7 cellular contexts compared by ENCODE assay signal in the genomic region with DNA sequence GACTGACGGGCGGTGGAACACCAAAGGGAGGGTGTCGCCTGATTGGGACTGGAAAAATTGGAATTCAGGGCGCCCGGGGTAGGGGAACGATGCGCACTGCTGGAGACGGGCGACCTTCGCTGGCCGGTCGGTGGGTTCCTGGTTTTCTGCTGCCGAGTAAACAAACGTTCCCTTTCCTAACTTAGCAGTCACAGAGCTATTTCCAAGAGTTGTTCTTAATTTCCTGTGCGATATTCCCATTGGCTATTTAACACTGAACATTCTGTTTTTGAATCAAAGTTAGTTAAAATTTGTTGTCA. TPM values are rescaled to one million over a fixed set of nuclear protein-coding genes. Genes with fewer than 3 reads are reported as not detected.
DNase-seq lines count a peak whose midpoint lies in the region; FAIRE-seq and TF ChIP-seq lines count a peak whose summit lies in the region.

No MANE protein-coding gene starts in this region.

- peak overlapping the region; percentile 71 for H3K4me3 ChIP-seq in OCI-LY1 (ENCODE audit: low read depth, low read length, poor library complexity, severe bottlenecking)
- peak overlapping the region; percentile 85 for H3K4me3 ChIP-seq in endodermal cell (ENCODE audit: low read length)
- H3K4me3 ChIP-seq in mucosa of stomach (ENCODE audit: low read length) = peak overlapping the region; percentile 52

- no peak for TF ChIP-seq POLR2A in GM12892 (IDR thresholded peaks at IDR 0.05; ENCODE audit: low read depth, low read length)

- 0 out of 2 replicates have a peak, but pooled peaks cover 10% of the 10 kb centered on the region for H3K79me2 ChIP-seq in OCI-LY1 (ENCODE audit: insufficient read depth, low read length)

- DNase-seq in GM12892 (ENCODE audit: insufficient read length) (peak; percentile 3), GOT3 (lab: John Stamatoyannopoulos, UW) (peak; percentile 1), endodermal cell (no peak), NCI-H446 (lab: John Stamatoyannopoulos, UW) (no peak)
- no peak for DNase-seq in activated CD8-positive, alpha-beta memory T cell treated with anti-CD3 and anti-CD28 coated beads, Interleukin-2, amount 50 U/mL, for 48 hours

- H3K4me1 ChIP-seq in OCI-LY1 (ENCODE audit: insufficient read depth, low read length, severe bottlenecking) (peaks cover 23% of the 10 kb centered on the region), endodermal cell (ENCODE audit: control insufficient read depth, insufficient read depth, low read length) (no peaks in the 10 kb centered on the region), mucosa of stomach (ENCODE audit: control insufficient read depth, insufficient read depth, low read length) (no peaks in the 10 kb centered on the region)

- peak overlapping the region; percentile 39 for H3K27ac ChIP-seq in OCI-LY1 (ENCODE audit: low read depth, low read length, poor library complexity, severe bottlenecking)
- H3K27ac ChIP-seq in endodermal cell (ENCODE audit: low read depth, low read length) = no peak overlapping the region

- H3K9me2 ChIP-seq in OCI-LY1 (ENCODE audit: low read depth, low read length) = no peaks in the 10 kb centered on the region

- TF ChIP-seq CTCF in OCI-LY1 (IDR thresholded peaks at IDR 0.05; ENCODE audit: low read length) (no peak; the same call in 1 of the 2 replicates), endodermal cell (conservative IDR thresholded peaks at IDR 0.05) (no peak)

- H3F3A ChIP-seq in OCI-LY1 (ENCODE audit: insufficient read depth, low read length) = no peaks in the 10 kb centered on the region

- H3K4me3 Mint-ChIP-seq in endodermal cell = peak overlapping the region; percentile 94

- 0 out of 2 replicates have a peak overlapping the region, but pooled peaks have one; percentile 11 for H2AFZ ChIP-seq in OCI-LY1 (ENCODE audit: low read length)

- WGBS in endodermal cell (ENCODE audit: insufficient coverage in 1 of 2, insufficient read length in 1 of 2), 2 experiments = 0% methylated on average over 14 to 15 of the region's 15 CpGs

- H3K4me2 ChIP-seq in OCI-LY1 (ENCODE audit: low read length) = peak overlapping the region; percentile 90

- peaks cover 15% of the 10 kb centered on the region for H3K4me1 Mint-ChIP-seq in endodermal cell

- H4K20me1 ChIP-seq in OCI-LY1 (ENCODE audit: insufficient read depth, low read length) = no peaks in the 10 kb centered on the region

- H3K36me3 ChIP-seq in OCI-LY1 (ENCODE audit: insufficient read depth, low read length) (peaks cover 8% of the 10 kb centered on the region; the same call in 1 of the 2 replicates), endodermal cell (ENCODE audit: control insufficient read depth, insufficient read depth, low read length) (peaks cover 25% of the 10 kb centered on the region), mucosa of stomach (ENCODE audit: control insufficient read depth, insufficient read depth, low read length) (no peaks in the 10 kb centered on the region)

- H3K27me3 Mint-ChIP-seq in endodermal cell (ENCODE audit: insufficient read depth) = no peaks in the 10 kb centered on the region

- H3K36me3 Mint-ChIP-seq in endodermal cell (ENCODE audit: low read depth) = peaks cover 19% of the 10 kb centered on the region

- H3K9me3 ChIP-seq in OCI-LY1 (ENCODE audit: low read length) (no peaks in the 10 kb centered on the region), endodermal cell (ENCODE audit: control insufficient read depth, low read length) (no peaks in the 10 kb centered on the region), mucosa of stomach (ENCODE audit: control insufficient read depth, low read length) (no peaks in the 10 kb centered on the region)

- no peaks in the 10 kb centered on the region for H3K9me3 Mint-ChIP-seq in endodermal cell

- no peak for FAIRE-seq in GM12892 (lab: Jason Lieb, UNC)

- no peaks in the 10 kb centered on the region for H3K27me3 ChIP-seq in OCI-LY1 (ENCODE audit: insufficient read depth, low read length)
- H3K27me3 ChIP-seq in endodermal cell (ENCODE audit: control insufficient read depth, insufficient read depth, low read length, poor library complexity, severe bottlenecking) = no peaks in the 10 kb centered on the region
- H3K27me3 ChIP-seq in mucosa of stomach (ENCODE audit: control insufficient read depth, insufficient read depth, low read length) = no peaks in the 10 kb centered on the region

- H3K9ac ChIP-seq in OCI-LY1 (ENCODE audit: low read length) (peak overlapping the region; percentile 78), endodermal cell (ENCODE audit: extremely low read depth, low read length, poor library complexity, severe bottlenecking) (peak overlapping the region; percentile 60), mucosa of stomach (ENCODE audit: low read length) (peak overlapping the region; percentile 45)

- H3K27ac Mint-ChIP-seq in endodermal cell = peak overlapping the region; percentile 91

RNA-seq across cellular contexts. Expression of a gene that starts 0.7 kb away (rescaled TPM):
- polyA plus RNA-seq in GM12892 (2012; ENCODE audit: missing spikeins) = 3.2 TPM
- total RNA-seq in endodermal cell = 10 to 100 TPM; 17.8 to 29.5 TPM
- polyA plus RNA-seq in endodermal cell (2013, experiment 1 of 2) = 21.0 TPM
- 22.6 TPM for polyA plus RNA-seq in endodermal cell (2013, experiment 2 of 2)

RNA-seq across cellular contexts. Expression of a gene that starts 0.8 kb away (rescaled TPM):
- not detected for polyA plus RNA-seq in GM12892 (2012; ENCODE audit: missing spikeins)
- not detected for total RNA-seq in endodermal cell
- 0.39 TPM for polyA plus RNA-seq in endodermal cell (2013, experiment 1 of 2)
- polyA plus RNA-seq in endodermal cell (2013, experiment 2 of 2) = not detected

Comparison
In these comparisons a context has a peak if more than half of its experiments do, and no peak if none do; other contexts are left out.
1. DNase-seq: peak in GM12892 (single experiment) and GOT3 (single experiment); none in endodermal cell (single experiment), NCI-H446 (0 of 2) and activated CD8-positive, alpha-beta memory T cell treated with anti-CD3 and anti-CD28 coated beads, Interleukin-2, amount 50 U/mL, for 48 hours (single experiment).
2. Peak in every context shown above with its lines, with median percentiles within 50 percentile points of each other: H3K4me3 ChIP-seq and H3K9ac ChIP-seq.